Comparison of ENCODE assay signal across 19 cellular contexts in genomic region chr16:10902999-10903398, GRCh38. TPM values are rescaled to one million over a fixed set of nuclear protein-coding genes. Genes with fewer than 3 reads are reported as not detected.
DNase-seq lines count a peak whose midpoint lies in the region; ATAC-seq and TF ChIP-seq lines count a peak whose summit lies in the region.
"Had no signal": no experiment of that assay in that cellular context is flagged by ENCODE, and none has a peak within 500 bp of the region (broad histone marks: within the 10 kb centered on the region; RNA-seq: fewer than 3 reads in every experiment).

No MANE protein-coding gene starts in this region.

- no peaks in the 10 kb centered on the region for H3K27me3 Mint-ChIP-seq in dendritic cell treated with granulocyte-macrophage colony-stimulating factor and Interleukin-4, amounts not matched to agents 40 ng/mL and 50 ng/mL, for 4 days
- H3K27me3 Mint-ChIP-seq in stimulated activated naive B cell treated with anti-CD40 and anti-IgM and Interleukin-4, amounts not matched to agents 10 μg/mL and 1 μg/mL and 100 μg/mL, for 72 hours = no peaks in the 10 kb centered on the region
- H3K27me3 Mint-ChIP-seq: CD4-positive, alpha-beta T cell; CD8-positive, alpha-beta memory T cell had no signal

- peaks cover 100% of the 10 kb centered on the region for H3K36me3 Mint-ChIP-seq in dendritic cell treated with granulocyte-macrophage colony-stimulating factor and Interleukin-4, amounts not matched to agents 40 ng/mL and 50 ng/mL, for 4 days (ENCODE audit: low read depth)
- H3K36me3 Mint-ChIP-seq in stimulated activated naive B cell treated with anti-CD40 and anti-IgM and Interleukin-4, amounts not matched to agents 10 μg/mL and 1 μg/mL and 100 μg/mL, for 72 hours = peaks cover 93 to 95% of the 10 kb centered on the region in 2 donors

- no peak overlapping the region for H3K4me3 Mint-ChIP-seq in dendritic cell treated with granulocyte-macrophage colony-stimulating factor and Interleukin-4, amounts not matched to agents 40 ng/mL and 50 ng/mL, for 4 days
- H3K4me3 Mint-ChIP-seq in stimulated activated naive B cell treated with anti-CD40 and anti-IgM and Interleukin-4, amounts not matched to agents 10 μg/mL and 1 μg/mL and 100 μg/mL, for 72 hours = no peak overlapping the region
- H3K4me3 Mint-ChIP-seq: CD4-positive, alpha-beta T cell; CD8-positive, alpha-beta memory T cell had no signal

- no peaks in the 10 kb centered on the region for H3K36me3 ChIP-seq in HCT116 (ENCODE audit: control insufficient read depth in 1 of 2, insufficient read depth in 2 of 2, low read length in 2 of 2)
- peaks cover 62% of the 10 kb centered on the region for H3K36me3 ChIP-seq in Karpas-422 (ENCODE audit: insufficient read depth, low read length)
- H3K36me3 ChIP-seq in ovary = no peaks in the 10 kb centered on the region
- H3K36me3 ChIP-seq: HAP-1 had no signal

- H2AFZ ChIP-seq in HCT116 (ENCODE audit: low read depth, low read length, poor library complexity, severe bottlenecking) (no peak overlapping the region), Karpas-422 (ENCODE audit: low read length) (no peak overlapping the region)

- H3K27me3 ChIP-seq in HCT116 (ENCODE audit: insufficient read depth, low read length) (no peaks in the 10 kb centered on the region), Karpas-422 (ENCODE audit: low read length) (no peaks in the 10 kb centered on the region), ovary (no peaks in the 10 kb centered on the region)
- H3K27me3 ChIP-seq: BLaER1 had no signal

- no peaks in the 10 kb centered on the region for H4K20me1 ChIP-seq in HCT116 (ENCODE audit: insufficient read depth)
- no peaks in the 10 kb centered on the region for H4K20me1 ChIP-seq in Karpas-422 (ENCODE audit: insufficient read depth, low read depth, low read length)

- H3K4me1 ChIP-seq in HCT116 (ENCODE audit: control insufficient read depth in 1 of 2, insufficient read depth in 2 of 2, low read length in 2 of 2) = no peaks in the 10 kb centered on the region
- H3K4me1 ChIP-seq in Karpas-422 (ENCODE audit: low read length) = peaks cover 52% of the 10 kb centered on the region
- no peaks in the 10 kb centered on the region for H3K4me1 ChIP-seq in ovary (ENCODE audit: insufficient read depth)
- H3K4me1 ChIP-seq: HAP-1 had no signal

- RAD21 ChIA-PET in HCT116 (lab: Charles Lee; ENCODE audit: low non-redundant PET in 1 of 2, low total read pairs in 2 of 2, uncharacterized antibody in 2 of 2, unreplicated experiment in 2 of 2) = no interaction called here

- peak overlapping the region; percentile 68 for H3K27ac Mint-ChIP-seq in dendritic cell treated with granulocyte-macrophage colony-stimulating factor and Interleukin-4, amounts not matched to agents 40 ng/mL and 50 ng/mL, for 4 days
- peak overlapping the region; percentile 69 for H3K27ac Mint-ChIP-seq in stimulated activated naive B cell treated with anti-CD40 and anti-IgM and Interleukin-4, amounts not matched to agents 10 μg/mL and 1 μg/mL and 100 μg/mL, for 72 hours
- H3K27ac Mint-ChIP-seq: CD4-positive, alpha-beta T cell had no signal

- H3K4me1 Mint-ChIP-seq in dendritic cell treated with granulocyte-macrophage colony-stimulating factor and Interleukin-4, amounts not matched to agents 40 ng/mL and 50 ng/mL, for 4 days (ENCODE audit: low read depth) = peaks cover 92% of the 10 kb centered on the region
- peaks cover 50 to 76% of the 10 kb centered on the region in 2 donors for H3K4me1 Mint-ChIP-seq in stimulated activated naive B cell treated with anti-CD40 and anti-IgM and Interleukin-4, amounts not matched to agents 10 μg/mL and 1 μg/mL and 100 μg/mL, for 72 hours
- H3K4me1 Mint-ChIP-seq: CD8-positive, alpha-beta memory T cell had no signal

- intact Hi-C loops in HCT116 (cut with micrococcal nuclease) = no loop called here
- intact Hi-C loops in dendritic cell treated with granulocyte-macrophage colony-stimulating factor and Interleukin-4, amounts not matched to agents 40 ng/mL and 50 ng/mL, for 4 days (cut with micrococcal nuclease) = no loop called here
- intact Hi-C loops in ovary (cut with DNase I) = no loop called here

- WGBS in ovary, 3 donors = 93 to 100% (median 93%) methylated on average over 1 of the region's 1 CpG

- POLR2A ChIA-PET in HCT116 (lab: Charles Lee) = no interaction called here

- ATAC-seq in HCT116 (no peak), HG03196 (IDR thresholded peaks at IDR 0.05; ENCODE audit: unreplicated experiment) (no peak)
- ATAC-seq in stimulated activated naive B cell treated with anti-CD40 and anti-IgM and Interleukin-4, amounts not matched to agents 10 μg/mL and 1 μg/mL and 100 μg/mL, for 72 hours (replicated peaks) = no peak

- H3K79me2 ChIP-seq in HCT116 (ENCODE audit: insufficient read depth, low read length) (no peaks in the 10 kb centered on the region), Karpas-422 (ENCODE audit: low read length) (peaks cover 9% of the 10 kb centered on the region; the same call in 1 of the 2 replicates)

- TF ChIP-seq EP300 in ovary (IDR thresholded peaks at IDR 0.05) = no peak

- no peaks in the 10 kb centered on the region for H3K9me2 ChIP-seq in HCT116 (ENCODE audit: insufficient read depth)
- H3K9me2 ChIP-seq in Karpas-422 (replicated peaks; ENCODE audit: insufficient read depth, low read length) = no peaks in the 10 kb centered on the region

- H3K9ac ChIP-seq in HCT116 (ENCODE audit: low read length) = no peak overlapping the region
- H3K9ac ChIP-seq in Karpas-422 (ENCODE audit: low read length) = peak overlapping the region; percentile 15; the same call in 1 of the 2 replicates
- H3K9ac ChIP-seq: BLaER1 had no signal

- no peak for TF ChIP-seq RAD21 in HCT116 (IDR thresholded peaks at IDR 0.05; ENCODE audit: low read depth)

- TF ChIP-seq POLR2A in HCT116 (IDR thresholded peaks at IDR 0.05; ENCODE audit: borderline replicate concordance, extremely low read depth, insufficient read depth, insufficient read length) = no peak
- TF ChIP-seq POLR2A in ovary (IDR thresholded peaks at IDR 0.05) = no peak

- H3K27ac ChIP-seq in HCT116 (ENCODE audit: low read depth, low read length) = no peak overlapping the region
- peak overlapping the region; percentile 96 for H3K27ac ChIP-seq in Karpas-422 (ENCODE audit: low read length)
- no peak overlapping the region for H3K27ac ChIP-seq in ovary
- H3K27ac ChIP-seq: BLaER1, C4-2B had no signal

- H3K4me3 ChIP-seq in HCT116 (replicated peaks in 1 of 2; ENCODE audit: low read depth in 1 of 2, low read length in 2 of 2) (no peak overlapping the region), Karpas-422 (ENCODE audit: low read length) (no peak overlapping the region), ovary (no peak overlapping the region)
- H3K4me3 ChIP-seq: BLaER1, HAP-1 had no signal

- H3K9me3 ChIP-seq in HCT116 (ENCODE audit: control insufficient read depth in 1 of 2, insufficient read depth in 1 of 2, low read depth in 1 of 2, low read length in 2 of 2) = 0 out of 4 replicates have a peak, but pooled peaks cover 0 to 8% of the 10 kb centered on the region in 2 experiments
- no peaks in the 10 kb centered on the region for H3K9me3 ChIP-seq in Karpas-422 (ENCODE audit: low read length)
- H3K9me3 ChIP-seq in ovary = no peaks in the 10 kb centered on the region
- H3K9me3 ChIP-seq: HAP-1 had no signal

- TF ChIP-seq CTCF in HCT116 (IDR thresholded peaks at IDR 0.05 in 2 of 3, conservative IDR thresholded peaks at IDR 0.05 in 1 of 3; ENCODE audit: borderline replicate concordance in 1 of 3, insufficient read depth in 1 of 3, low read depth in 2 of 3, low read length in 2 of 3) = no peak
- TF ChIP-seq CTCF in ovary (IDR thresholded peaks at IDR 0.05) = no peak

- H3K4me2 ChIP-seq in HCT116 (ENCODE audit: low read length) (no peak overlapping the region), Karpas-422 (ENCODE audit: low read depth, low read length, poor library complexity, severe bottlenecking) (peak overlapping the region; percentile 55)
- H3K4me2 ChIP-seq: BLaER1 had no signal

- no peaks in the 10 kb centered on the region for H3K9me3 Mint-ChIP-seq in dendritic cell treated with granulocyte-macrophage colony-stimulating factor and Interleukin-4, amounts not matched to agents 40 ng/mL and 50 ng/mL, for 4 days
- H3K9me3 Mint-ChIP-seq in stimulated activated naive B cell treated with anti-CD40 and anti-IgM and Interleukin-4, amounts not matched to agents 10 μg/mL and 1 μg/mL and 100 μg/mL, for 72 hours = peaks cover 0 to 2% of the 10 kb centered on the region in 2 donors
- H3K9me3 Mint-ChIP-seq: CD4-positive, alpha-beta T cell had no signal

- DNase-seq in HCT116 (ENCODE audit: low read depth, low spot score) (no peak), Karpas-422 (no peak), ovary (no peak), NCI-H2196 treated with DMSO at 0.1 percent for 48 hours (lab: John Stamatoyannopoulos, UW; ENCODE audit: unreplicated experiment) (no peak), CD1c-positive myeloid dendritic cell (ENCODE audit: extremely low spot score) (no peak)
- no peak for DNase-seq in stimulated activated naive B cell treated with anti-CD40 and anti-IgM and Interleukin-4, amounts not matched to agents 10 μg/mL and 1 μg/mL and 100 μg/mL, for 72 hours
- DNase-seq: CD4-positive, alpha-beta T cell; CD8-positive, alpha-beta memory T cell; DMS 273 treated with DMSO at 0.1 percent for 48 hours; DMS79; GF-D8; GOT3 had no signal

- CTCF ChIA-PET in HCT116 (lab: Charles Lee) = no interaction called here

- BruUV-seq in HCT116 (replicated peaks; lab: Mats Ljungman, UMichigan) = no TSS peak

TF ChIP-seq in HCT116, 20 proteins besides CTCF, POLR2A, EP300 and RAD21:
- TF ChIP-seq CBX3 (IDR thresholded peaks at IDR 0.05; ENCODE audit: low read depth) = peak; percentile 64; the same call in 1 of the 2 replicates
- no peak for TF ChIP-seq YY1 (IDR thresholded peaks at IDR 0.05; ENCODE audit: extremely low read depth, insufficient replicate concordance, low read depth, low read length)

RNA-seq across cellular contexts. Expression of gene CIITA, which starts 26.0 kb away (rescaled TPM):
- 0.25 TPM for total RNA-seq in HCT116 (2021; ENCODE audit: unreplicated experiment)
- polyA plus RNA-seq in HCT116 (2012) = 0.14 and 0.21 TPM in 2 replicates
- total RNA-seq in Karpas-422 (2014; rRNA removed; shearing (Covaris generic); ENCODE audit: low replicate concordance) = 66.2 and 96.5 TPM in 2 replicates
- total RNA-seq in ovary = 10 to 100 TPM in 3 of 7 donors, 1 to 10 TPM in 4; 2.9 to 19.9 (median 7.2) TPM
- 10 to 100 TPM in 1 of 2 donors, 1 to 10 TPM in 1; 3.8 to 17.8 TPM for polyA plus RNA-seq in ovary
- total RNA-seq: A673, G401 had no signal

RNA-seq across cellular contexts. Expression of gene DEXI, which starts 39.3 kb away (rescaled TPM):
- total RNA-seq in HCT116 (2021; ENCODE audit: unreplicated experiment) = 37.8 TPM
- 38.8 and 39.6 TPM in 2 replicates for polyA plus RNA-seq in HCT116 (2012)
- total RNA-seq in Karpas-422 (2014; rRNA removed; shearing (Covaris generic); ENCODE audit: low replicate concordance) = 40.7 and 59.7 TPM in 2 replicates
- total RNA-seq in ovary = 10 to 100 TPM; 26.5 to 73.4 (median 49.7) TPM
- polyA plus RNA-seq in ovary = 10 to 100 TPM; 31.3 to 43.6 TPM

RNA-seq across cellular contexts. Expression of gene CLEC16A, which starts 41.4 kb away (rescaled TPM):
- total RNA-seq in HCT116 (2021; ENCODE audit: unreplicated experiment) (18.0 TPM), ovary (10 to 100 TPM; 13.8 to 28.1 (median 18.1) TPM)
- polyA plus RNA-seq in HCT116 (2012) = 9.5 and 10.5 TPM in 2 replicates
- 14.4 and 17.4 TPM in 2 replicates for total RNA-seq in Karpas-422 (2014; rRNA removed; shearing (Covaris generic); ENCODE audit: low replicate concordance)
- polyA plus RNA-seq in ovary = 10 to 100 TPM in 1 of 2 donors, 1 to 10 TPM in 1; 6.4 to 13.0 TPM
